ENCODE assay signal across 8 cellular contexts in genomic region chr3:146160233-146160963, GRCh38. TPM values are rescaled to one million over a fixed set of nuclear protein-coding genes. Genes with fewer than 3 reads are reported as not detected.
A peak's percentile ranks its signal among the peaks of the same experiment; 100 is the strongest.
DNase-seq lines count a peak whose midpoint lies in the region; ATAC-seq, FAIRE-seq and TF ChIP-seq lines count a peak whose summit lies in the region.

No MANE protein-coding gene starts in this region.

- H3K4me3 ChIP-seq in fibroblast of pulmonary artery (replicated peaks; ENCODE audit: low read depth, low read length) (peak overlapping the region; percentile 67), mucosa of stomach (ENCODE audit: low read length) (peak overlapping the region; percentile 65)

- TF ChIP-seq CTCF in fibroblast of pulmonary artery (IDR thresholded peaks at IDR 0.05; ENCODE audit: low read length, missing control alignments), result peak; percentile 74

- TF ChIP-seq POLR2A in H54 (IDR thresholded peaks at IDR 0.05; ENCODE audit: low read depth, low read length), result no peak

- POLR2A ChIA-PET in activated CD8-positive, alpha-beta T cell treated with anti-CD3 and anti-CD28 coated beads, Interleukin-2, amount 10 ng/mL, durations not matched to agents 7 days and 5 days (lab: Charles Lee), result no interaction called here

- peak; percentile 48 for ATAC-seq in activated CD8-positive, alpha-beta T cell treated with anti-CD3 and anti-CD28 coated beads, Interleukin-2, amount 10 ng/mL, durations not matched to agents 7 days and 5 days

- no peaks in the 10 kb centered on the region for H3K9me3 ChIP-seq in mucosa of stomach (ENCODE audit: control insufficient read depth, low read length)

- H3K27me3 Mint-ChIP-seq in activated CD8-positive, alpha-beta T cell treated with anti-CD3 and anti-CD28 coated beads, Interleukin-2, amount 10 ng/mL, durations not matched to agents 7 days and 5 days (ENCODE audit: low read depth), result peaks cover 48% of the 10 kb centered on the region

- no peaks in the 10 kb centered on the region for H3K36me3 ChIP-seq in mucosa of stomach (ENCODE audit: control insufficient read depth, insufficient read depth, low read length)

- no peaks in the 10 kb centered on the region for H3K9me3 Mint-ChIP-seq in activated CD8-positive, alpha-beta T cell treated with anti-CD3 and anti-CD28 coated beads, Interleukin-2, amount 10 ng/mL, durations not matched to agents 7 days and 5 days (ENCODE audit: insufficient read depth)

- CTCF ChIA-PET in activated CD8-positive, alpha-beta T cell treated with anti-CD3 and anti-CD28 coated beads, Interleukin-2, amount 10 ng/mL, durations not matched to agents 7 days and 5 days (lab: Charles Lee), result no interaction called here

- H3K4me3 Mint-ChIP-seq in activated CD8-positive, alpha-beta T cell treated with anti-CD3 and anti-CD28 coated beads, Interleukin-2, amount 10 ng/mL, durations not matched to agents 7 days and 5 days, result peak overlapping the region; percentile 61

- DNase-seq in DMS53 (lab: John Stamatoyannopoulos, UW) (peak; percentile 78), H54 (ENCODE audit: insufficient read length, low spot score) (peak; percentile 58), NCI-H2081 treated with DMSO at 0.1 percent for 48 hours (lab: John Stamatoyannopoulos, UW) (peak; percentile 67), fibroblast of pulmonary artery (ENCODE audit: low read depth) (peak; percentile 85), ureter (ENCODE audit: low spot score) (peak; percentile 69), GDM1 (lab: John Stamatoyannopoulos, UW) (no peak)
- DNase-seq in activated CD8-positive, alpha-beta T cell treated with anti-CD3 and anti-CD28 coated beads, Interleukin-2, amount 10 ng/mL, durations not matched to agents 7 days and 5 days, result peak; percentile 28

- FAIRE-seq in H54 (lab: Jason Lieb, UNC), result peak; percentile 88

- H3K9ac ChIP-seq in mucosa of stomach (ENCODE audit: low read length), result peak overlapping the region; percentile 66

- H3K27ac Mint-ChIP-seq in activated CD8-positive, alpha-beta T cell treated with anti-CD3 and anti-CD28 coated beads, Interleukin-2, amount 10 ng/mL, durations not matched to agents 7 days and 5 days, result no peak overlapping the region

- peaks cover 11% of the 10 kb centered on the region for H3K27me3 ChIP-seq in mucosa of stomach (ENCODE audit: control insufficient read depth, insufficient read depth, low read length)

- peaks cover 7% of the 10 kb centered on the region for H3K4me1 ChIP-seq in mucosa of stomach (ENCODE audit: control insufficient read depth, insufficient read depth, low read length)

- peaks cover 15% of the 10 kb centered on the region for H3K4me1 Mint-ChIP-seq in activated CD8-positive, alpha-beta T cell treated with anti-CD3 and anti-CD28 coated beads, Interleukin-2, amount 10 ng/mL, durations not matched to agents 7 days and 5 days (ENCODE audit: low read depth)

- H3K36me3 Mint-ChIP-seq in activated CD8-positive, alpha-beta T cell treated with anti-CD3 and anti-CD28 coated beads, Interleukin-2, amount 10 ng/mL, durations not matched to agents 7 days and 5 days (ENCODE audit: low read depth), result no peaks in the 10 kb centered on the region

RNA-seq across cellular contexts. Expression of gene PLOD2, which starts 0.6 kb away (rescaled TPM):
- total RNA-seq in activated CD8-positive, alpha-beta T cell treated with anti-CD3 and anti-CD28 coated beads, Interleukin-2, amount 10 ng/mL, durations not matched to agents 7 days and 5 days, result under 1 TPM in 1 of 2 experiments, not detected in 1; 0.40 TPM
- 17.7 TPM for total RNA-seq in ureter

Comparison
In these comparisons a context has a peak if more than half of its experiments do, and no peak if none do; other contexts are left out.
1. RNA of gene PLOD2, which starts 0.6 kb away (total RNA-seq): 17.7 TPM in ureter (single experiment); 0.40 TPM in activated CD8-positive, alpha-beta T cell treated with anti-CD3 and anti-CD28 coated beads, Interleukin-2, amount 10 ng/mL, durations not matched to agents 7 days and 5 days; every median in the first group is over 10 times any median in the second.